ENCODE assay signal across 14 cellular contexts in the genomic region with DNA sequence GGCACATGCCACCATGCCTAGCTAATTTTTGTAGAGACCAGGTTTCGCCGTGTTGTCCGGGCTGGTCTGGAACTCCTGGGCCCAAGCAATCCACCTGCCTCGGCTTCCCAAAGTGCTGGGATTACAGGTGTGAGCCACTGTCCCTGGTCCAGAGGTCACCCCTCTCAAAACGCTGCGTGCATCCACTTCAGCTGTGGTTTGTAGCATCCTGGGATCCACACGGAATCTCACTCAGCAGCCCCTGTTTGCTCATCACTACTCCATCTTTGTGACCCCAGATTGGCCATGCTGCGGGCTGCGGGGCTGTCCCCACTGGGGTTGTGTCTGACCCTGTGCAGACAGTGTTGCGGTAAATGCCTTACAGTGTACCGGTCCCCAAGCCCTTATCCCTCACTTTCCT. TPM values are rescaled to one million over a fixed set of nuclear protein-coding genes. Genes with fewer than 3 reads are reported as not detected.
A peak's percentile ranks its signal among the peaks of the same experiment; 100 is the strongest.
DNase-seq lines count a peak whose midpoint lies in the region; ATAC-seq, FAIRE-seq and TF ChIP-seq lines count a peak whose summit lies in the region.
"Had no signal": no experiment of that assay in that cellular context is flagged by ENCODE, and none has a peak within 500 bp of the region (broad histone marks: within the 10 kb centered on the region; RNA-seq: fewer than 3 reads in every experiment).

No MANE protein-coding gene starts in this region.

- peak overlapping the region; percentile 96 to 100 (median 99) for H3K4me2 ChIP-seq in BLaER1 treated with 17β-estradiol and CSF1 and Interleukin-3, amounts not matched to agents 10 nM and 100 nM
- H3K4me2 ChIP-seq in GM12878 (ENCODE audit: control insufficient read depth, insufficient read depth) = peak overlapping the region; percentile 92; the same call in 1 of the 2 replicates
- H3K4me2 ChIP-seq in neuronal stem cell (ENCODE audit: insufficient read depth, low read length, poor library complexity, severe bottlenecking) = no peak overlapping the region

- H3K4me1 ChIP-seq in BLaER1 treated with 17β-estradiol and CSF1 and Interleukin-3, amounts not matched to agents 10 nM and 100 nM = peaks cover 73 to 88% (median 83%) of the 10 kb centered on the region in 10 experiments
- peaks cover 35% of the 10 kb centered on the region for H3K4me1 ChIP-seq in GM12878 (ENCODE audit: control insufficient read depth, insufficient read depth, low read length)
- H3K4me1 ChIP-seq in neuronal stem cell (ENCODE audit: control insufficient read depth in 2 of 2, insufficient read depth in 1 of 2, low read depth in 1 of 2, low read length in 2 of 2) = peaks cover 12 to 31% of the 10 kb centered on the region in 2 donors

- SMC1A ChIA-PET in GM12878 (lab: Charles Lee; ENCODE audit: uncharacterized antibody, unreplicated experiment) = interaction anchor here (0.6 to 5.5 kb wide), 11 partner anchors 10 to 92 kb away, joined by 3 to 61 read pairs (median 8); no protein-coding TSS in a partner anchor

- H2BK5ac ChIP-seq in neuronal stem cell (ENCODE audit: low read length) = no peak overlapping the region

- no peaks in the 10 kb centered on the region for H3K9me3 ChIP-seq in BLaER1 treated with 17β-estradiol and CSF1 and Interleukin-3, amounts not matched to agents 10 nM and 100 nM (replicated peaks in 1 of 11)
- H3K9me3 ChIP-seq in GM12878 (replicated peaks; ENCODE audit: control insufficient read depth, insufficient read depth, low read length) (no peaks in the 10 kb centered on the region), neuronal stem cell (replicated peaks in 1 of 2; ENCODE audit: control insufficient read depth in 2 of 2, insufficient read depth in 1 of 2, low read depth in 1 of 2, low read length in 2 of 2) (no peaks in the 10 kb centered on the region)
- H3K9me3 ChIP-seq: lower lobe of right lung had no signal

- POLR2A ChIA-PET in GM12878 (lab: Charles Lee) = interaction anchor here (0.9 to 4.6 kb wide), 7 partner anchors 10 to 53 kb away, joined by 4 to 29 read pairs (median 7); no protein-coding TSS in a partner anchor

- TF ChIP-seq POLR2A in GM12878 (IDR thresholded peaks at IDR 0.05; ENCODE audit: low read depth, low read length) = no peak

- peaks cover 22% of the 10 kb centered on the region for H3K79me2 ChIP-seq in GM12878 (ENCODE audit: control insufficient read depth, insufficient read depth, low read length)

- H3K36me3 Mint-ChIP-seq in neural crest cell (ENCODE audit: low read depth) (no peaks in the 10 kb centered on the region), glutamatergic neuron (ENCODE audit: unreplicated experiment) (no peaks in the 10 kb centered on the region)

- peak overlapping the region in 8 of 11 experiments; percentile 23 to 92 (median 88); a peak in 13 of 22 replicates for H3K27ac ChIP-seq in BLaER1 treated with 17β-estradiol and CSF1 and Interleukin-3, amounts not matched to agents 10 nM and 100 nM
- H3K27ac ChIP-seq in GM12878 (ENCODE audit: control insufficient read depth, insufficient read depth) = no peak overlapping the region
- H3K27ac ChIP-seq in neuronal stem cell (replicated peaks; ENCODE audit: low read length) = no peak overlapping the region

- H3K14ac ChIP-seq in neuronal stem cell (ENCODE audit: low read length) = no peak overlapping the region

- peaks cover 0 to 22% (median 0%) of the 10 kb centered on the region in 11 experiments; a peak in 4 of 22 replicates for H3K27me3 ChIP-seq in BLaER1 treated with 17β-estradiol and CSF1 and Interleukin-3, amounts not matched to agents 10 nM and 100 nM
- peaks cover 4% of the 10 kb centered on the region for H3K27me3 ChIP-seq in H7 (ENCODE audit: control insufficient read depth, insufficient read depth, low read length)
- no peaks in the 10 kb centered on the region; a peak in 1 of 4 replicates for H3K27me3 ChIP-seq in GM12878 (replicated peaks in 1 of 2; ENCODE audit: control insufficient read depth in 2 of 2, insufficient read depth in 2 of 2, low read length in 1 of 2)
- H3K27me3 ChIP-seq in neuronal stem cell (ENCODE audit: control insufficient read depth in 3 of 3, insufficient read depth in 3 of 3, low read depth in 1 of 3, low read length in 3 of 3) = no peaks in the 10 kb centered on the region

- H4K20me1 ChIP-seq in BLaER1 treated with 17β-estradiol and CSF1 and Interleukin-3, amounts not matched to agents 10 nM and 100 nM = peaks cover 53 to 85% (median 78%) of the 10 kb centered on the region in 11 experiments; a peak in 21 of 22 replicates
- peaks cover 9% of the 10 kb centered on the region for H4K20me1 ChIP-seq in GM12878 (ENCODE audit: control insufficient read depth, insufficient read depth)

- BruUV-seq in GM12878 (replicated peaks; lab: Mats Ljungman, UMichigan) = no TSS peak

- no peak overlapping the region for H3K4ac ChIP-seq in neuronal stem cell (ENCODE audit: low read length)

- no peak overlapping the region for H2BK120ac ChIP-seq in neuronal stem cell (ENCODE audit: low read depth, low read length)

- H4K91ac ChIP-seq in neuronal stem cell (ENCODE audit: low read depth, low read length, poor library complexity) = no peak overlapping the region

- no peak overlapping the region for H4K8ac ChIP-seq in neuronal stem cell (ENCODE audit: low read depth, low read length)

- no peak overlapping the region for H2BK15ac ChIP-seq in neuronal stem cell (ENCODE audit: low read length)

- no peaks in the 10 kb centered on the region for H3K9me3 Mint-ChIP-seq in neural crest cell
- peaks cover 4% of the 10 kb centered on the region for H3K9me3 Mint-ChIP-seq in glutamatergic neuron (ENCODE audit: unreplicated experiment)
- H3K9me3 Mint-ChIP-seq: central memory CD8-positive, alpha-beta T cell had no signal

- TF ChIP-seq EP300 in GM12878 (IDR thresholded peaks at IDR 0.05; ENCODE audit: borderline replicate concordance in 1 of 2, control insufficient read depth in 1 of 2, low read depth in 2 of 2, low read length in 2 of 2) = no peak

- intact Hi-C loops in GM12878 (cut with micrococcal nuclease; ENCODE audit: unreplicated experiment) = no loop called here

- ATAC-seq in GM12878 = no peak
- ATAC-seq: lower lobe of right lung had no signal

- H2AK5ac ChIP-seq in neuronal stem cell (ENCODE audit: low read depth, low read length) = no peak overlapping the region

- H3K4me3 Mint-ChIP-seq in neural crest cell (peak overlapping the region; percentile 89), glutamatergic neuron (ENCODE audit: unreplicated experiment) (no peak overlapping the region)
- H3K4me3 Mint-ChIP-seq: central memory CD8-positive, alpha-beta T cell had no signal

- DNase-seq in H7 = peak; percentile 49
- DNase-seq in GM12878 (ENCODE audit: low read depth, low spot score) = no peak
- no peak for DNase-seq in neural crest cell (ENCODE audit: low read depth, low spot score)
- DNase-seq in glutamatergic neuron = no peak
- DNase-seq in neuronal stem cell (ENCODE audit: low spot score) = no peak
- DNase-seq in frontal cortex (ENCODE audit: low spot score in 2 of 2) = no peak
- DNase-seq: COR-L47; NCI-H1417 treated with DMSO at 0.1 percent for 48 hours; NCI-H82; stimulated activated CD4-positive, alpha-beta T cell treated with anti-CD3 and anti-CD28 coated beads, Interleukin-2, amount 100 ng/mL, for 48 hours had no signal

- H3K27ac Mint-ChIP-seq in neural crest cell (ENCODE audit: unreplicated experiment) (no peak overlapping the region), glutamatergic neuron (ENCODE audit: unreplicated experiment) (no peak overlapping the region)

- CTCF ChIA-PET in GM12878 (lab: Yijun Ruan, JAX) = interaction anchor here (0.7 to 4.5 kb wide), 10 partner anchors 10 to 81 kb away, joined by 3 to 27 read pairs (median 8); no protein-coding TSS in a partner anchor

- H3K4me1 Mint-ChIP-seq in neural crest cell = peaks cover 53% of the 10 kb centered on the region
- H3K4me1 Mint-ChIP-seq in glutamatergic neuron (ENCODE audit: low read depth, unreplicated experiment) = peaks cover 21% of the 10 kb centered on the region

- no peak for TF ChIP-seq RAD21 in GM12878 (IDR thresholded peaks at IDR 0.05; ENCODE audit: insufficient read depth, low read depth, low read length)

- TF ChIP-seq CTCF in GM12878 (IDR thresholded peaks at IDR 0.05 in 2 of 3, conservative IDR thresholded peaks at IDR 0.05 in 1 of 3; ENCODE audit: control insufficient read depth in 2 of 3, extremely low read depth in 1 of 3, insufficient read depth in 1 of 3, low read depth in 3 of 3, low read length in 3 of 3) (no peak), neural crest cell (conservative IDR thresholded peaks at IDR 0.05) (no peak), glutamatergic neuron (IDR thresholded peaks at IDR 0.05; ENCODE audit: partially characterized antibody, unreplicated experiment) (no peak)

- no peaks in the 10 kb centered on the region for H3K79me1 ChIP-seq in neuronal stem cell (ENCODE audit: low read depth, low read length)

- H2BK12ac ChIP-seq in neuronal stem cell (ENCODE audit: low read length) = no peak overlapping the region

- RAD21 ChIA-PET in GM12878 (lab: Charles Lee; ENCODE audit: unreplicated experiment) = interaction anchor here (0.7 to 6.1 kb wide), 10 partner anchors 10 to 93 kb away, joined by 4 to 91 read pairs (median 18); no protein-coding TSS in a partner anchor

- H2AFZ ChIP-seq in GM12878 (ENCODE audit: control insufficient read depth, low read depth, low read length) (no peak overlapping the region), neuronal stem cell (ENCODE audit: low read length) (no peak overlapping the region)

- in situ Hi-C loops in GM12878 (cut with MboI) = no loop called here

- no peak overlapping the region for H3K23ac ChIP-seq in neuronal stem cell (ENCODE audit: low read depth, low read length, poor library complexity)

- peaks cover 0 to 35% (median 5%) of the 10 kb centered on the region in 11 experiments; a peak in 8 of 22 replicates for H3K36me3 ChIP-seq in BLaER1 treated with 17β-estradiol and CSF1 and Interleukin-3, amounts not matched to agents 10 nM and 100 nM
- H3K36me3 ChIP-seq in H7 (replicated peaks; ENCODE audit: control insufficient read depth, insufficient read depth, low read length) = no peaks in the 10 kb centered on the region
- H3K36me3 ChIP-seq in GM12878 (ENCODE audit: control insufficient read depth in 2 of 2, insufficient read depth in 2 of 2, low read length in 1 of 2) = no peaks in the 10 kb centered on the region
- no peaks in the 10 kb centered on the region for H3K36me3 ChIP-seq in neuronal stem cell (replicated peaks in 1 of 2; ENCODE audit: control insufficient read depth in 2 of 2, insufficient read depth in 2 of 2, low read length in 2 of 2)
- H3K36me3 ChIP-seq: lower lobe of right lung had no signal

- FAIRE-seq in GM12878 (lab: Jason Lieb, UNC) (no peak), frontal cortex (lab: Jason Lieb, UNC) (no peak)

- WGBS in GM12878 (ENCODE audit: insufficient coverage, insufficient replicate concordance, low lambda C conversion rate, missing lambda C conversion rate) = 98% methylated on average over 8 of the region's 11 CpGs
- WGBS in neuronal stem cell (ENCODE audit: extremely low coverage in 2 of 2, insufficient read length in 2 of 2, insufficient replicate concordance in 1 of 2), 2 donors = no CpG with 5 or more reads among the region's 11 CpGs

- H3K4me3 ChIP-seq in BLaER1 treated with 17β-estradiol and CSF1 and Interleukin-3, amounts not matched to agents 10 nM and 100 nM = peak overlapping the region in 8 of 10 experiments; percentile 15 to 97 (median 88); a peak in 13 of 20 replicates
- H3K4me3 ChIP-seq in H7 (ENCODE audit: insufficient read depth, low read depth, low read length) (no peak overlapping the region), GM12878 (no peak overlapping the region), neuronal stem cell (ENCODE audit: low read length in 2 of 2) (no peak overlapping the region)

- H3K9ac ChIP-seq in BLaER1 treated with 17β-estradiol and CSF1 and Interleukin-3, amounts not matched to agents 10 nM and 100 nM = peak overlapping the region in 9 of 11 experiments; percentile 24 to 96 (median 92); a peak in 17 of 22 replicates
- H3K9ac ChIP-seq in GM12878 (ENCODE audit: control insufficient read depth, insufficient read depth, low read length) = no peak overlapping the region
- no peak overlapping the region for H3K9ac ChIP-seq in neuronal stem cell (ENCODE audit: low read depth, low read length, poor library complexity)

- H3K18ac ChIP-seq in neuronal stem cell (ENCODE audit: low read length) = no peak overlapping the region

- no peaks in the 10 kb centered on the region for H3K27me3 Mint-ChIP-seq in neural crest cell (ENCODE audit: low read depth)
- H3K27me3 Mint-ChIP-seq in glutamatergic neuron (ENCODE audit: unreplicated experiment) = peaks cover 6% of the 10 kb centered on the region
- H3K27me3 Mint-ChIP-seq: central memory CD8-positive, alpha-beta T cell; progenitor cell of endocrine pancreas had no signal

RNA-seq across cellular contexts. Expression of gene INPP5A, which starts 3.5 kb away (rescaled TPM):
- 21.0 and 29.2 TPM in 2 replicates for total RNA-seq in H7 (2014; rRNA removed; shearing (Covaris generic))
- total RNA-seq in GM12878 (2013; cell fraction: nucleolus; rRNA removed) = 48.1 and 49.5 TPM in 2 replicates
- total RNA-seq in GM12878 (2014; rRNA removed) = 9.3 and 12.8 TPM in 2 replicates
- 7.8 and 8.8 TPM in 2 replicates for total RNA-seq in GM12878 (2014; rRNA removed; fragmentation: Illumina TruSeq; extraction: Trizol)
- 13.3 and 15.0 TPM in 2 replicates for total RNA-seq in GM12878 (2021)
- 2.9 TPM for polyA plus RNA-seq in GM12878 (2011; ENCODE audit: low read depth)
- polyA plus RNA-seq in GM12878 (2011; rRNA removed) = 12.3 and 14.7 TPM in 2 replicates
- polyA plus RNA-seq in GM12878 (2011; cell fraction: cytosol; rRNA removed) = 11.5 and 13.5 TPM in 2 replicates
- polyA plus RNA-seq in GM12878 (2011; cell fraction: nucleus; rRNA removed) = 22.4 and 29.0 TPM in 2 replicates
- 3.6 and 5.4 TPM in 2 replicates for polyA plus RNA-seq in GM12878 (2012)
- polyA plus RNA-seq in GM12878 (2014; fragmentation: Illumina TruSeq; extraction: Trizol) = 4.8 and 4.9 TPM in 2 replicates
- 1 to 10 TPM in 1 of 2 experiments, under 1 TPM in 1; 0.52 to 1.7 TPM for polyA plus RNA-seq in GM12878 (2014; fragmentation: Nextera tagmentation; extraction: Ambion mirVana)
- polyA plus RNA-seq in GM12878 (2014; rRNA removed) = 8.0 and 9.0 TPM in 2 replicates
- polyA plus RNA-seq in GM12878 (2016; fragmentation: Nextera tagmentation; extraction: Ambion mirVana) = under 1 TPM; 0.69 to 0.74 TPM
- polyA minus RNA-seq in GM12878 (2011; rRNA and poly(A)+ RNA removed) = 18.4 and 20.3 TPM in 2 replicates
- 8.1 and 10.2 TPM in 2 replicates for polyA minus RNA-seq in GM12878 (2011; cell fraction: cytosol; rRNA and poly(A)+ RNA removed)
- polyA minus RNA-seq in GM12878 (2011; cell fraction: nucleus; rRNA and poly(A)+ RNA removed) = 27.4 and 28.0 TPM in 2 replicates
- total RNA-seq in neural crest cell = 34.8 and 35.4 TPM in 2 replicates
- 36.3 TPM for total RNA-seq in glutamatergic neuron (ENCODE audit: unreplicated experiment)
- 13.4 TPM for polyA plus RNA-seq in neuronal stem cell (2013, experiment 1 of 2)
- 13.7 TPM for polyA plus RNA-seq in neuronal stem cell (2013, experiment 2 of 2)
- total RNA-seq in frontal cortex = 38.7 TPM

Comparison
In these comparisons a context has a peak if more than half of its experiments do, and no peak if none do; other contexts are left out.
1. H3K27ac ChIP-seq: peak in BLaER1 treated with 17β-estradiol and CSF1 and Interleukin-3, amounts not matched to agents 10 nM and 100 nM (8 of 11); none in GM12878 (single experiment) and neuronal stem cell (single experiment).
2. H3K4me3 ChIP-seq: peak in BLaER1 treated with 17β-estradiol and CSF1 and Interleukin-3, amounts not matched to agents 10 nM and 100 nM (8 of 10); none in H7 (single experiment), GM12878 (single experiment) and neuronal stem cell (0 of 2).
3. H3K9ac ChIP-seq: peak in BLaER1 treated with 17β-estradiol and CSF1 and Interleukin-3, amounts not matched to agents 10 nM and 100 nM (9 of 11); none in GM12878 (single experiment) and neuronal stem cell (single experiment).